Comparison of ENCODE assay signal across 27 cellular contexts in the genomic region with DNA sequence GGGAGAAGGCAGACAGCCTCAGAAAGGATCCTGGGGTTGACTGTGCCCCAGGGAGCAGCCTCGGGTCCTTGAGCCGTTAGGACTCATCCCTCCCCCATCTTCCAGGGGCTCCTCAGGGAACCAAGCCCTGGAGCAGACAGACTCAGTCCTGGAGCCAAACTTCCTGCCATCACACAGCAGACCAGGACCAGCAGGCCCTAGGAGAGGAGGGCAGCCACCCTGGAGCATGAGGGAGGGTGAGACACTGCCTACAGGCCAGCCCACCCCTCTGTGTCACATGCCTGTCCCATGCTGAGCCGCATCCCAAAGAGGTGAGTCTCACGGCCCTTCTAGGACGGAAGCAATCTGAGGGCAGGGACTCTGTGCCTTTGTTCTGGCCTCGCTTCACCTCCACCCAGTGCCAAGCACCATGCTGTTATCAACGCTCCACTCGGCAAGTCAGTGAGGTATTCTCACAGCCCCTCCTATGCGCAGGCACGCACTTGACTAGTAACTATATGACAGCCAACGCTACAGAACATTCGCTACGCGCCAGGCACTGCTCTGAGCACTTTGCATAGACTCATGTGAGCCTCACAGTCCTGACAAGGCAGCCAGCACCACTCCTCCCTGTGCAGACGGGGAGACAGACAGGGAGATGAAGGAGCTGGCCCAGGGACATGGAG. TPM values are rescaled to one million over a fixed set of nuclear protein-coding genes. Genes with fewer than 3 reads are reported as not detected.
DNase-seq lines count a peak whose midpoint lies in the region; ATAC-seq and TF ChIP-seq lines count a peak whose summit lies in the region.
"Had no signal": no experiment of that assay in that cellular context is flagged by ENCODE, and none has a peak within 500 bp of the region (broad histone marks: within the 10 kb centered on the region; RNA-seq: fewer than 3 reads in every experiment).

No MANE protein-coding gene starts in this region.

- H3K9ac ChIP-seq in Loucy (ENCODE audit: low read depth, low read length, poor library complexity, severe bottlenecking): peak overlapping the region; percentile 66

- no peak overlapping the region for H3K27ac ChIP-seq in osteoblast (ENCODE audit: low read depth, low read length)
- H3K27ac ChIP-seq: body of pancreas, epithelial cell of prostate, Peyer's patch, SJSA1, thoracic aorta, vagina had no signal

- H3K36me3 Mint-ChIP-seq in activated CD4-positive, alpha-beta T cell treated with anti-CD3 and anti-CD28 coated beads, Interleukin-2, amount 10 ng/mL, durations not matched to agents 7 days and 5 days (ENCODE audit: low read depth): peaks cover 32% of the 10 kb centered on the region

- peak overlapping the region; percentile 29 for H3K4me3 ChIP-seq in Loucy (ENCODE audit: low read length, poor library complexity, severe bottlenecking)
- H3K4me3 ChIP-seq in osteoblast (ENCODE audit: insufficient read depth, low read length): no peak overlapping the region
- H3K4me3 ChIP-seq: body of pancreas, Peyer's patch, SJSA1, thoracic aorta, vagina had no signal

- peaks cover 16% of the 10 kb centered on the region for H3K4me1 Mint-ChIP-seq in activated CD4-positive, alpha-beta T cell treated with anti-CD3 and anti-CD28 coated beads, Interleukin-2, amount 10 ng/mL, durations not matched to agents 7 days and 5 days

- H3K4me3 Mint-ChIP-seq in activated CD4-positive, alpha-beta T cell treated with anti-CD3 and anti-CD28 coated beads, Interleukin-2, amount 10 ng/mL, durations not matched to agents 7 days and 5 days: no peak overlapping the region
- H3K4me3 Mint-ChIP-seq: activated CD4-positive, alpha-beta T cell treated with anti-CD3 and anti-CD28 coated beads for 36 hours; CD4-positive, alpha-beta memory T cell; memory B cell; stimulated activated naive CD8-positive, alpha-beta T cell treated with anti-CD3 and anti-CD28 coated beads, Interleukin-15, Interleukin-2, amounts not matched to agents 100 ng/mL and 50 ng/mL, for 24 hours; T-cell had no signal

- H2AFZ ChIP-seq in Loucy (ENCODE audit: low read length): no peak overlapping the region
- H2AFZ ChIP-seq in osteoblast (ENCODE audit: low read length): no peak overlapping the region

- peak overlapping the region; percentile 58 for H3K4me2 ChIP-seq in Loucy (ENCODE audit: low read depth, low read length, poor library complexity, severe bottlenecking)
- H3K4me2 ChIP-seq in osteoblast (ENCODE audit: insufficient read depth, low read length): no peak overlapping the region

- intact Hi-C loops in Right ventricle myocardium superior (cut with DNase I): loop anchor here (5.0 kb wide), 2 partner anchors 551 to 631 kb away; no protein-coding TSS in a partner anchor

- H3K36me3 ChIP-seq in Loucy (ENCODE audit: insufficient read depth, low read length): peaks cover 81% of the 10 kb centered on the region; the same call in 1 of the 2 replicates
- peaks cover 29% of the 10 kb centered on the region for H3K36me3 ChIP-seq in osteoblast (ENCODE audit: insufficient read depth, low read length)

- no peak for TF ChIP-seq CTCF in Loucy (conservative IDR thresholded peaks at IDR 0.05; ENCODE audit: low read length)
- TF ChIP-seq CTCF in osteoblast (IDR thresholded peaks at IDR 0.05; ENCODE audit: extremely low read depth, low read depth, low read length): no peak

- no peaks in the 10 kb centered on the region for H3K27me3 Mint-ChIP-seq in activated CD4-positive, alpha-beta T cell treated with anti-CD3 and anti-CD28 coated beads, Interleukin-2, amount 10 ng/mL, durations not matched to agents 7 days and 5 days
- H3K27me3 Mint-ChIP-seq: activated CD4-positive, alpha-beta T cell treated with anti-CD3 and anti-CD28 coated beads for 36 hours; CD4-positive, alpha-beta memory T cell; memory B cell; progenitor cell of endocrine pancreas; stimulated activated naive CD8-positive, alpha-beta T cell treated with anti-CD3 and anti-CD28 coated beads, Interleukin-15, Interleukin-2, amounts not matched to agents 100 ng/mL and 50 ng/mL, for 24 hours; T-cell had no signal

- H3K9me2 ChIP-seq in Loucy (replicated peaks; ENCODE audit: low read depth, low read length): no peaks in the 10 kb centered on the region

- no peaks in the 10 kb centered on the region for H3F3A ChIP-seq in Loucy (ENCODE audit: low read depth)

- DNase-seq in activated CD4-positive, alpha-beta T cell treated with anti-CD3 and anti-CD28 coated beads, Interleukin-2, amount 10 ng/mL, durations not matched to agents 7 days and 5 days: no peak
- DNase-seq in activated CD4-positive, alpha-beta T cell treated with anti-CD3 and anti-CD28 coated beads, Interleukin-2, amount 50 U/mL, for 4 hours: no peak
- DNase-seq in Right ventricle myocardium superior: peak; percentile 84
- DNase-seq in osteoblast (ENCODE audit: insufficient read length, low spot score, missing footprints): peak; percentile 82
- DNase-seq in cortex of kidney (lab: John Stamatoyannopoulos, UW): no peak
- DNase-seq: activated CD4-positive, alpha-beta T cell treated with anti-CD3 and anti-CD28 coated beads for 36 hours; activated CD8-positive, alpha-beta memory T cell treated with anti-CD3 and anti-CD28 coated beads, Interleukin-2, amount 50 U/mL, for 48 hours; activated gamma-delta T cell; body of pancreas; CD4-positive, alpha-beta memory T cell; HCEC 1CT; KBM-7; NCI-H1417 treated with DMSO at 0.1 percent for 48 hours; NCI-H2081; NCI-H345; Peyer's patch; T-cell had no signal

- peak overlapping the region; percentile 76 for H3K27ac Mint-ChIP-seq in activated CD4-positive, alpha-beta T cell treated with anti-CD3 and anti-CD28 coated beads, Interleukin-2, amount 10 ng/mL, durations not matched to agents 7 days and 5 days
- H3K27ac Mint-ChIP-seq: activated CD4-positive, alpha-beta T cell treated with anti-CD3 and anti-CD28 coated beads for 36 hours; memory B cell; progenitor cell of endocrine pancreas had no signal

- no peaks in the 10 kb centered on the region for H3K9me3 Mint-ChIP-seq in activated CD4-positive, alpha-beta T cell treated with anti-CD3 and anti-CD28 coated beads, Interleukin-2, amount 10 ng/mL, durations not matched to agents 7 days and 5 days
- H3K9me3 Mint-ChIP-seq: CD4-positive, alpha-beta memory T cell; memory B cell; stimulated activated naive CD8-positive, alpha-beta T cell treated with anti-CD3 and anti-CD28 coated beads, Interleukin-15, Interleukin-2, amounts not matched to agents 100 ng/mL and 50 ng/mL, for 24 hours; T-cell had no signal

- ATAC-seq in Right ventricle myocardium superior (ENCODE audit: poor library complexity) (peak; percentile 85), HG02642 (IDR thresholded peaks at IDR 0.05; ENCODE audit: poor library complexity, unreplicated experiment) (no peak), GM19467 (IDR thresholded peaks at IDR 0.05; ENCODE audit: unreplicated experiment) (no peak)
- ATAC-seq: body of pancreas had no signal

- H3K79me2 ChIP-seq in Loucy (ENCODE audit: insufficient read depth, low read length): peaks cover 5% of the 10 kb centered on the region; the same call in 1 of the 2 replicates
- H3K79me2 ChIP-seq in osteoblast (ENCODE audit: insufficient read depth, low read length): peaks cover 3% of the 10 kb centered on the region

- H3K27me3 ChIP-seq in Loucy (ENCODE audit: insufficient read depth, low read length, poor library complexity, severe bottlenecking): no peaks in the 10 kb centered on the region
- no peaks in the 10 kb centered on the region for H3K27me3 ChIP-seq in osteoblast (ENCODE audit: insufficient read depth, low read length)
- H3K27me3 ChIP-seq: body of pancreas, Peyer's patch, SJSA1, vagina had no signal

- H3K9me3 ChIP-seq in Loucy (ENCODE audit: insufficient read depth, low read depth, low read length): no peaks in the 10 kb centered on the region
- no peaks in the 10 kb centered on the region for H3K9me3 ChIP-seq in osteoblast (ENCODE audit: low read depth, low read length)
- H3K9me3 ChIP-seq: body of pancreas, Peyer's patch, thoracic aorta, vagina had no signal

- CTCF ChIA-PET in activated CD4-positive, alpha-beta T cell treated with anti-CD3 and anti-CD28 coated beads, Interleukin-2, amount 10 ng/mL, durations not matched to agents 7 days and 5 days (lab: Charles Lee): no interaction called here

- POLR2A ChIA-PET in activated CD4-positive, alpha-beta T cell treated with anti-CD3 and anti-CD28 coated beads, Interleukin-2, amount 10 ng/mL, durations not matched to agents 7 days and 5 days (lab: Charles Lee): no interaction called here

- H3K4me1 ChIP-seq in Loucy (ENCODE audit: insufficient read depth, low read length, poor library complexity, severe bottlenecking) (peaks cover 17% of the 10 kb centered on the region), osteoblast (ENCODE audit: insufficient read depth, low read length) (no peaks in the 10 kb centered on the region)
- H3K4me1 ChIP-seq: body of pancreas, Peyer's patch, SJSA1, vagina had no signal

- H4K20me1 ChIP-seq in Loucy (ENCODE audit: insufficient read depth, low read length, poor library complexity, severe bottlenecking): no peaks in the 10 kb centered on the region
- H4K20me1 ChIP-seq in osteoblast (ENCODE audit: insufficient read depth, low read length): peaks cover 8% of the 10 kb centered on the region

RNA-seq across cellular contexts. Expression of gene MAD1L1, which starts 19.1 kb away (rescaled TPM):
- 100 to 1,000 TPM; 125 to 127 TPM for total RNA-seq in activated CD4-positive, alpha-beta T cell treated with anti-CD3 and anti-CD28 coated beads, Interleukin-2, amount 10 ng/mL, durations not matched to agents 7 days and 5 days
- total RNA-seq in Right ventricle myocardium superior: 17.9 TPM
- total RNA-seq in osteoblast: 66.2 and 72.2 TPM in 2 replicates

RNA-seq across cellular contexts. Expression of gene MRM2, which starts 28.3 kb away (rescaled TPM):
- 10 to 100 TPM; 28.6 to 28.8 TPM for total RNA-seq in activated CD4-positive, alpha-beta T cell treated with anti-CD3 and anti-CD28 coated beads, Interleukin-2, amount 10 ng/mL, durations not matched to agents 7 days and 5 days
- 20.0 TPM for total RNA-seq in Right ventricle myocardium superior
- total RNA-seq in osteoblast: 21.4 and 21.5 TPM in 2 replicates

RNA-seq across cellular contexts. Expression of gene NUDT1, which starts 28.3 kb away (rescaled TPM):
- 100 to 1,000 TPM in 1 of 2 experiments, 10 to 100 TPM in 1; 77.4 to 104 TPM for total RNA-seq in activated CD4-positive, alpha-beta T cell treated with anti-CD3 and anti-CD28 coated beads, Interleukin-2, amount 10 ng/mL, durations not matched to agents 7 days and 5 days
- total RNA-seq in Right ventricle myocardium superior (10.6 TPM), osteoblast (18.5 and 21.8 TPM in 2 replicates)

Comparison
In these comparisons a context has a peak if more than half of its experiments do, and no peak if none do; other contexts are left out.
1. DNase-seq: peak in Right ventricle myocardium superior (single experiment) and osteoblast (single experiment); none in activated CD4-positive, alpha-beta T cell treated with anti-CD3 and anti-CD28 coated beads, Interleukin-2, amount 10 ng/mL, durations not matched to agents 7 days and 5 days (single experiment), activated CD4-positive, alpha-beta T cell treated with anti-CD3 and anti-CD28 coated beads, Interleukin-2, amount 50 U/mL, for 4 hours (0 of 2) and cortex of kidney (single experiment).